Comparison of ENCODE assay signal across 23 cellular contexts in the genomic region with DNA sequence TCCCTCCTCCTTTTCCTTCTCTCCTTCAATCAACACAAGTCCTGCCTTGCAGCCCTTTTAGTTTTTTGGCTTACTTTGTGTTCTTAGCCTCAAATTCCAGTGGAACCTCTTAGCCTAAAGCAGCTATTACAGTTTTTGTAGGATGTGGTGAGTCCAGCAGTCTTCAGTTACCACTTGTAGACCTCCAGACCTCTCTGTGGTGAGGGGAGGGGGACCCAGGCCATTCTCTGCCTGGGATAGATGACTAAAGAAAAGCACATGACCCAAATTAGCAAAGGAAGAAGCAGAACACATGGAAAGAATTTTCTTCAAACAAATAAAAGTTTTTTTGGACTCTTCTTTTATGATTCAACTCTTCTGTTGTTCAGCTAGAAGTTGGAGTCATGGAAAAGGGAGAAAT.
A peak's percentile ranks its signal among the peaks of the same experiment; 100 is the strongest.
DNase-seq lines count a peak whose midpoint lies in the region; ATAC-seq and TF ChIP-seq lines count a peak whose summit lies in the region.
"Had no signal": no experiment of that assay in that cellular context is flagged by ENCODE, and none has a peak within 500 bp of the region (broad histone marks: within the 10 kb centered on the region; RNA-seq: fewer than 3 reads in every experiment).

No MANE protein-coding gene starts in this region.

- peak overlapping the region; percentile 94 for H3K27ac ChIP-seq in smooth muscle cell (ENCODE audit: low read depth)
- H3K27ac ChIP-seq: GM23248, HL-60, SJCRH30 had no signal

- CTCF ChIA-PET in BJ (lab: Yijun Ruan, JAX): no interaction called here

- peaks cover 3% of the 10 kb centered on the region for H3F3A ChIP-seq in smooth muscle cell (ENCODE audit: low read depth)

- H3K36me3 ChIP-seq in BJ (ENCODE audit: control insufficient read depth, insufficient read depth, low read length): no peaks in the 10 kb centered on the region
- no peaks in the 10 kb centered on the region for H3K36me3 ChIP-seq in smooth muscle cell (ENCODE audit: low read depth)
- H3K36me3 ChIP-seq: SJCRH30 had no signal

- ATAC-seq in HG02571 (IDR thresholded peaks at IDR 0.05; ENCODE audit: unreplicated experiment): no peak
- ATAC-seq: Panc1 had no signal

- no peaks in the 10 kb centered on the region for H3K79me2 ChIP-seq in smooth muscle cell (ENCODE audit: low read depth)

- DNase-seq in BJ (ENCODE audit: low read depth) (peak; percentile 33), astrocyte of the hippocampus (ENCODE audit: low read depth, low spot score) (peak; percentile 25), fibroblast of the aortic adventitia (ENCODE audit: low read depth) (peak; percentile 53), smooth muscle cell (lab: John Stamatoyannopoulos, UW; ENCODE audit: unreplicated experiment) (no peak), HPDE6-E6E7 (ENCODE audit: extremely low spot score) (no peak)
- DNase-seq in stimulated activated CD4-positive, alpha-beta T cell treated with anti-CD3 and anti-CD28 coated beads, Interleukin-15, amount 100 ng/mL, for 24 hours: no peak
- DNase-seq: DMS53, GDM1, GM23248, H9, HFFc6, KG1, NCI-H1092, NCI-H1436, NCI-H187 treated with DMSO at 0.1 percent for 48 hours, NCI-H2107, NCI-H226, NCI-H510A treated with DMSO at 0.1 percent for 48 hours, NCI-H748 treated with DMSO at 0.1 percent for 48 hours, SJCRH30 had no signal

- H4K20me1 ChIP-seq in smooth muscle cell (ENCODE audit: low read depth): no peaks in the 10 kb centered on the region

- TF ChIP-seq CTCF in BJ (IDR thresholded peaks at IDR 0.05; ENCODE audit: insufficient read depth, low read depth, low read length): no peak
- TF ChIP-seq CTCF in fibroblast of the aortic adventitia (IDR thresholded peaks at IDR 0.05; ENCODE audit: insufficient read depth, low read length): no peak
- no peak for TF ChIP-seq CTCF in smooth muscle cell (IDR thresholded peaks at IDR 0.05; ENCODE audit: borderline replicate concordance, insufficient read depth, poor library complexity, severe bottlenecking)

- H3K9me3 ChIP-seq in smooth muscle cell (replicated peaks; ENCODE audit: low read depth): no peaks in the 10 kb centered on the region
- H3K9me3 ChIP-seq: SJCRH30 had no signal

- H3K4me2 ChIP-seq in smooth muscle cell: peak overlapping the region; percentile 9

- no peaks in the 10 kb centered on the region for H3K27me3 ChIP-seq in BJ (ENCODE audit: control insufficient read depth, insufficient read depth, low read length)
- no peaks in the 10 kb centered on the region for H3K27me3 ChIP-seq in smooth muscle cell (ENCODE audit: low read depth)
- H3K27me3 ChIP-seq: SJCRH30 had no signal

- H3K4me3 ChIP-seq in BJ (ENCODE audit: low read depth, low read length): no peak overlapping the region
- H3K4me3 ChIP-seq in fibroblast of the aortic adventitia (ENCODE audit: low read depth, low read length): no peak overlapping the region
- no peak overlapping the region for H3K4me3 ChIP-seq in smooth muscle cell
- H3K4me3 ChIP-seq: GM23248, SJCRH30 had no signal

- POLR2A ChIA-PET in BJ (lab: Charles Lee): no interaction called here

- H3K9ac ChIP-seq in smooth muscle cell (ENCODE audit: low read depth): peak overlapping the region; percentile 18
- H3K9ac ChIP-seq: GM23248 had no signal

- peaks cover 2% of the 10 kb centered on the region for H3K4me1 ChIP-seq in smooth muscle cell (ENCODE audit: low read depth)
- H3K4me1 ChIP-seq: SJCRH30 had no signal

- no peak overlapping the region for H2AFZ ChIP-seq in smooth muscle cell (ENCODE audit: low read depth)
- H2AFZ ChIP-seq: GM23248 had no signal

Comparison
In these comparisons a context has a peak if more than half of its experiments do, and no peak if none do; other contexts are left out.
1. DNase-seq: peak in BJ (single experiment), astrocyte of the hippocampus (single experiment) and fibroblast of the aortic adventitia (single experiment); none in smooth muscle cell (single experiment), stimulated activated CD4-positive, alpha-beta T cell treated with anti-CD3 and anti-CD28 coated beads, Interleukin-15, amount 100 ng/mL, for 24 hours (single experiment) and HPDE6-E6E7 (single experiment).